ENCODE assay signal across 1 cellular context in genomic region chr12:109876406-109876805, GRCh38.
TF ChIP-seq lines count a peak whose summit lies in the region.

No MANE protein-coding gene starts in this region.

TF ChIP-seq in K562, 482 proteins besides CTCF, POLR2A, EP300 and RAD21:
- peak; percentile 93 for TF ChIP-seq ZNF512 (tag; IDR thresholded peaks at IDR 0.05)
- TF ChIP-seq MTA1 (IDR thresholded peaks at IDR 0.05; ENCODE audit: borderline replicate concordance): peak; percentile 31; the same call in 1 of the 2 replicates
- no peak for TF ChIP-seq CUX1 (CRISPR knock-in tag; IDR thresholded peaks at IDR 0.05)
- TF ChIP-seq NR3C1 (CRISPR knock-in tag; IDR thresholded peaks at IDR 0.05): no peak
- TF ChIP-seq ZNF212 (CRISPR knock-in tag; IDR thresholded peaks at IDR 0.05): no peak
- peak; percentile 38 for TF ChIP-seq ARHGAP35 (IDR thresholded peaks at IDR 0.05; ENCODE audit: partially characterized antibody)
- no peak for TF ChIP-seq E2F4 (CRISPR knock-in tag; IDR thresholded peaks at IDR 0.05; ENCODE audit: low read depth)
